ENCODE assay signal across 1 cellular context in genomic region chr3:32506466-32506865, GRCh38.
TF ChIP-seq lines count a peak whose summit lies in the region.

No MANE protein-coding gene starts in this region.

TF ChIP-seq in K562, 482 proteins besides CTCF, POLR2A, EP300 and RAD21 (continued from another document):
- TF ChIP-seq ZNF449 (CRISPR knock-in tag; IDR thresholded peaks at IDR 0.05) = no peak
